ENCODE assay signal across 8 cellular contexts in genomic region chr1:39103321-39104157, GRCh38.
A peak's percentile ranks its signal among the peaks of the same experiment; 100 is the strongest.
DNase-seq lines count a peak whose midpoint lies in the region; ATAC-seq, FAIRE-seq and TF ChIP-seq lines count a peak whose summit lies in the region.

No MANE protein-coding gene starts in this region.

- 34% methylated on average over 6 of the region's 6 CpGs for WGBS in GM12878 (ENCODE audit: insufficient coverage, insufficient replicate concordance, low lambda C conversion rate, missing lambda C conversion rate)
- WGBS in mesendoderm (ENCODE audit: extremely low coverage, insufficient coverage, low lambda C conversion rate), result no CpG with 5 or more reads among the region's 6 CpGs

- peaks cover 9% of the 10 kb centered on the region for H3K79me1 ChIP-seq in mesendoderm (ENCODE audit: low read length)

- RAD21 ChIA-PET in GM12878 (lab: Charles Lee; ENCODE audit: unreplicated experiment), result interaction anchor here (0.7 to 11.2 kb wide), 16 partner anchors 10 to 436 kb away, joined by 3 to 304 read pairs (median 4); partner anchors contain the start of gene MACF1

- H3K27ac ChIP-seq in GM12878 (ENCODE audit: control insufficient read depth, insufficient read depth), result peak overlapping the region; percentile 67
- peak overlapping the region; percentile 33 for H3K27ac ChIP-seq in mesendoderm (ENCODE audit: low read depth, low read length)

- SMC1A ChIA-PET in GM12878 (lab: Charles Lee; ENCODE audit: uncharacterized antibody, unreplicated experiment), result interaction anchor here (0.7 to 3.4 kb wide), 19 partner anchors 8 to 435 kb away, joined by 3 to 137 read pairs (median 4); partner anchors contain the start of gene NDUFS5

- POLR2A ChIA-PET in GM12878 (lab: Charles Lee), result interaction anchor here (0.6 to 2.2 kb wide), 3 partner anchors 88 to 99 kb away, joined by 3 to 16 read pairs (median 9); no protein-coding TSS in a partner anchor

- peak overlapping the region; percentile 75 for H2AFZ ChIP-seq in GM12878 (ENCODE audit: control insufficient read depth, low read depth, low read length)

- no peaks in the 10 kb centered on the region for H3K9me3 Mint-ChIP-seq in HFFc6

- no peak overlapping the region for H2BK120ac ChIP-seq in mesendoderm (ENCODE audit: low read depth, low read length)

- H3K9me3 ChIP-seq in GM12878 (replicated peaks; ENCODE audit: control insufficient read depth, insufficient read depth, low read length), result no peaks in the 10 kb centered on the region

- H3K27me3 ChIP-seq in GM12878 (replicated peaks in 1 of 2; ENCODE audit: control insufficient read depth in 2 of 2, insufficient read depth in 2 of 2, low read length in 1 of 2) (no peaks in the 10 kb centered on the region), mesendoderm (ENCODE audit: insufficient read depth, low read length, poor library complexity) (no peaks in the 10 kb centered on the region)

- no peak overlapping the region for H4K5ac ChIP-seq in mesendoderm (ENCODE audit: low read length)

- no peak for TF ChIP-seq RAD21 in GM12878 (IDR thresholded peaks at IDR 0.05; ENCODE audit: insufficient read depth, low read depth, low read length)

- H2BK5ac ChIP-seq in mesendoderm (ENCODE audit: low read length), result no peak overlapping the region

- peak overlapping the region; percentile 38 for H2BK15ac ChIP-seq in mesendoderm (replicated peaks; ENCODE audit: low read depth)

- H4K8ac ChIP-seq in mesendoderm (ENCODE audit: low read depth, low read length), result no peak overlapping the region

- H3K79me2 ChIP-seq in GM12878 (ENCODE audit: control insufficient read depth, insufficient read depth, low read length) (peaks cover 42% of the 10 kb centered on the region), mesendoderm (ENCODE audit: control insufficient read depth, insufficient read depth, low read length) (peaks cover 25% of the 10 kb centered on the region)

- peak overlapping the region; percentile 32 for H2AK5ac ChIP-seq in mesendoderm (ENCODE audit: low read length)

- H3K4me3 ChIP-seq in GM12878, result peak overlapping the region; percentile 94
- no peak overlapping the region for H3K4me3 ChIP-seq in mesendoderm (ENCODE audit: low read length)

- peak overlapping the region; percentile 74 for H3K4ac ChIP-seq in mesendoderm (ENCODE audit: low read depth, low read length)

- no TSS peak for BruUV-seq in GM12878 (replicated peaks; lab: Mats Ljungman, UMichigan)

- peak; percentile 17; the same call in 1 of the 3 replicates for ATAC-seq in GM12878
- ATAC-seq in HG03139 (IDR thresholded peaks at IDR 0.05; ENCODE audit: unreplicated experiment), result no peak
- ATAC-seq in HG02588 (IDR thresholded peaks at IDR 0.05; ENCODE audit: unreplicated experiment), result no peak
- ATAC-seq in HG02759 (IDR thresholded peaks at IDR 0.05; ENCODE audit: unreplicated experiment), result no peak

- DNase-seq in AG08396 (ENCODE audit: low spot score) (peak; percentile 50), HFFc6 (peak; percentile 65), GM12878 (ENCODE audit: low read depth, low spot score) (no peak), mesendoderm (no peak), NCI-H526 (lab: John Stamatoyannopoulos, UW) (no peak)

- TF ChIP-seq POLR2A in GM12878 (IDR thresholded peaks at IDR 0.05; ENCODE audit: low read depth, low read length), result no peak

- in situ Hi-C loops in GM12878 (cut with MboI), result no loop called here

- peak overlapping the region; percentile 78 for H3K4me2 ChIP-seq in GM12878 (ENCODE audit: control insufficient read depth, insufficient read depth)
- no peak overlapping the region for H3K4me2 ChIP-seq in mesendoderm (ENCODE audit: low read length)

- peak; percentile 62 for FAIRE-seq in GM12878 (lab: Jason Lieb, UNC)

- peak in 1 of 2 experiments; percentile 11; a peak in 1 of 4 replicates for TF ChIP-seq EP300 in GM12878 (IDR thresholded peaks at IDR 0.05; ENCODE audit: borderline replicate concordance in 1 of 2, control insufficient read depth in 1 of 2, low read depth in 2 of 2, low read length in 2 of 2)

- H3K36me3 Mint-ChIP-seq in HFFc6 (ENCODE audit: low read depth), result no peaks in the 10 kb centered on the region; the same call in 1 of the 2 replicates

- H3K36me3 ChIP-seq in GM12878 (ENCODE audit: control insufficient read depth in 2 of 2, insufficient read depth in 2 of 2, low read length in 1 of 2) (no peaks in the 10 kb centered on the region), mesendoderm (ENCODE audit: control insufficient read depth, insufficient read depth, low read length) (no peaks in the 10 kb centered on the region)

- H3K27ac Mint-ChIP-seq in HFFc6, result peak overlapping the region; percentile 89

- peak overlapping the region; percentile 78 for H3K4me3 Mint-ChIP-seq in HFFc6

- peak overlapping the region; percentile 70 for H3K56ac ChIP-seq in mesendoderm (ENCODE audit: low read length)

- peak overlapping the region; percentile 64 for H3K18ac ChIP-seq in mesendoderm (ENCODE audit: low read length)

- intact Hi-C loops in GM12878 (cut with micrococcal nuclease; ENCODE audit: unreplicated experiment), result loop anchor here (2.0 to 10.0 kb wide), 3 partner anchors 219 to 551 kb away; no protein-coding TSS in a partner anchor

- peak overlapping the region; percentile 65 for H3K9ac ChIP-seq in GM12878 (ENCODE audit: control insufficient read depth, insufficient read depth, low read length)
- peak overlapping the region; percentile 84 for H3K9ac ChIP-seq in mesendoderm (ENCODE audit: low read length)

- H3K23ac ChIP-seq in mesendoderm (ENCODE audit: low read length), result no peak overlapping the region

- no peaks in the 10 kb centered on the region for H4K20me1 ChIP-seq in GM12878 (ENCODE audit: control insufficient read depth, insufficient read depth)

- no peak for TF ChIP-seq CTCF in HFFc6 (IDR thresholded peaks at IDR 0.05)
- no peak for TF ChIP-seq CTCF in GM12878 (IDR thresholded peaks at IDR 0.05 in 2 of 3, conservative IDR thresholded peaks at IDR 0.05 in 1 of 3; ENCODE audit: control insufficient read depth in 2 of 3, extremely low read depth in 1 of 3, insufficient read depth in 1 of 3, low read depth in 3 of 3, low read length in 3 of 3)

- peaks cover 33% of the 10 kb centered on the region for H3K4me1 ChIP-seq in GM12878 (ENCODE audit: control insufficient read depth, insufficient read depth, low read length)
- H3K4me1 ChIP-seq in mesendoderm (ENCODE audit: control insufficient read depth, low read depth, low read length), result peaks cover 30% of the 10 kb centered on the region

- no peaks in the 10 kb centered on the region for H3K27me3 Mint-ChIP-seq in HFFc6 (ENCODE audit: insufficient read depth)

- peaks cover 35% of the 10 kb centered on the region for H3K4me1 Mint-ChIP-seq in HFFc6 (ENCODE audit: low read depth)

- CTCF ChIA-PET in GM12878 (lab: Yijun Ruan, JAX), result interaction anchor here (0.6 to 10.0 kb wide), 21 partner anchors 7 to 555 kb away, joined by 3 to 465 read pairs (median 4); no protein-coding TSS in a partner anchor

TF ChIP-seq in GM12878, 131 proteins besides CTCF, POLR2A, EP300 and RAD21 (continues in another document):
- TF ChIP-seq MXI1 (IDR thresholded peaks at IDR 0.05; ENCODE audit: low read depth, low read length), result 0 out of 2 replicates have a peak, but pooled peaks have one; percentile 11
- 0 out of 2 replicates have a peak, but pooled peaks have one; percentile 0 for TF ChIP-seq ZNF687 (IDR thresholded peaks at IDR 0.05)
- TF ChIP-seq TCF7 (IDR thresholded peaks at IDR 0.05; ENCODE audit: borderline replicate concordance), result no peak
- TF ChIP-seq DPF2 (IDR thresholded peaks at IDR 0.05), result no peak; the same call in 1 of the 2 replicates

Comparison
In these comparisons a context has a peak if more than half of its experiments do, and no peak if none do; other contexts are left out.
1. DNase-seq: peak in AG08396 (single experiment) and HFFc6 (single experiment); none in GM12878 (single experiment), mesendoderm (single experiment) and NCI-H526 (0 of 2).